ENCODE assay signal across 8 cellular contexts in the genomic region with DNA sequence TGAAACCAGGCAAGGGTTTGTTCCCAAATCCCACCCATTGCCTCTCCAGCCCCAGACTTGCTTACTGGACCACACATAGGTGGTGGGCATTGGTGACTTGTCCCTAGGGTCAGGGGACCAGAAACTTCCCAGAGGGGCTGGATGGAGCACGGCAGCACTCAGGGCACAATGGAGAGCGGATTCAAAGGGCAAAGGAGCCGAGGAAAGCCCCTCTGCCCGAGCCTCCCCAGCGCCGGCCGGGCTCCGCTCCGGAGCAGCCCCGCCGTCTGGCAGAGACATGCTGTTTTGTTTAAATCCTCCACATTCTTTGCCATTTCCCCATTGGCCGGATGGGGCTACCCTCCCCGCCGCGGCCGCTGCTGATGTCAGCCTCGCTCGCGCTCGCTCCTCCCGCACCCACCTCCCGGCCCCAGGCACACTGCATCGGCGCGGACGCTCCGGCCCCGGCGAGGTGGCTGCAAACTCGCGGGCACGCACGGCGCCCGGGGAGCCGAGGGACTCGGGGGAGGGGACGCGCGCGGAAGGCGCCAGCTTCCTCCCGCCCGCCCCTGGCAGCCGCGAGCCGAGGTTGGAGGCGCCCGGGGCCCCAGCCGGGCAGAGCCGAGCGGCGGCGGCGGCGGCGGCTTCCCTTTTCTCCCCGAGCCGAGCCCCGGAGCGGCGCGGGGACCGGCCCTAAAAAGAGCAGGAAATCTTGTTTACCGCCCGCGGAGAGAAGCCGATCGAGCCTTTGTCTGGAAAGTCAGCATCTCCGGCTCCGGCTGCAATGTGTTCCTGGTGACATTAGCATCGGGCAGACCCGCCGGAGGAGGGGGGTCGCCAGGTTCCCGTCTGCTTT. TPM values are rescaled to one million over a fixed set of nuclear protein-coding genes. Genes with fewer than 3 reads are reported as not detected.
DNase-seq lines count a peak whose midpoint lies in the region; ATAC-seq and TF ChIP-seq lines count a peak whose summit lies in the region.

A gene (plus strand): TSS at position 390 of the 835 bp plus-strand sequence.

- H3K4me3 ChIP-seq in left lung, result peak within 1 kb of the TSS; percentile 70 to 81

- H3K27me3 ChIP-seq in left lung, result no peaks in the 10 kb centered on the region

- DNase-seq in Ammon's horn (ENCODE audit: low spot score), result peak; percentile 92
- DNase-seq in NCI-H748 (lab: John Stamatoyannopoulos, UW; ENCODE audit: unreplicated experiment), result peak; percentile 84
- peak; percentile 86 for DNase-seq in activated CD4-positive, alpha-beta T cell treated with anti-CD3 and anti-CD28 coated beads, Interleukin-2, amount 50 U/mL, for 1 hour
- peak; percentile 46 for DNase-seq in cortex of kidney (lab: John Stamatoyannopoulos, UW)
- DNase-seq in left lung, result peak; percentile 90 to 98
- peak; percentile 80 to 82 for DNase-seq in stimulated activated CD4-positive, alpha-beta T cell treated with anti-CD3 and anti-CD28 coated beads, Interleukin-2, amount 100 ng/mL, for 48 hours

- intact Hi-C loops in left lung (cut with DNase I), result loop anchor here (5.0 to 10.0 kb wide), 2 partner anchors 310 to 318 kb away; no protein-coding TSS in a partner anchor

- no peaks in the 10 kb centered on the region for H3K9me3 ChIP-seq in left lung

- H3K4me1 ChIP-seq in left lung, result peaks cover 9 to 36% of the 10 kb centered on the region in 2 donors

- no peaks in the 10 kb centered on the region for H3K36me3 ChIP-seq in left lung

- ATAC-seq in HG03432 (IDR thresholded peaks at IDR 0.05; ENCODE audit: unreplicated experiment), result peak; percentile 76
- ATAC-seq in left lung, result peak; percentile 87

- no peak for TF ChIP-seq CTCF in left lung (IDR thresholded peaks at IDR 0.05)

- peak; percentile 52 for TF ChIP-seq POLR2A in GM19099 (IDR thresholded peaks at IDR 0.05; ENCODE audit: extremely low read depth, insufficient read length, low read depth)

- H3K27ac ChIP-seq in left lung, result peak within 1 kb of the TSS; percentile 92 to 93

RNA-seq across cellular contexts. Expression of the gene that starts here (rescaled TPM):
- 10 to 100 TPM; 13.7 to 21.9 TPM for total RNA-seq in left lung

Comparison
In these comparisons a context has a peak if more than half of its experiments do, and no peak if none do; other contexts are left out.
1. Peak in every context shown above with its lines: DNase-seq, ATAC-seq, H3K4me3 ChIP-seq and H3K27ac ChIP-seq.